In genomic region chr1:15158506-15159165, GRCh38 we compare ENCODE assay signal across 13 cellular contexts. TPM values are rescaled to one million over a fixed set of nuclear protein-coding genes. Genes with fewer than 3 reads are reported as not detected.
DNase-seq lines count a peak whose midpoint lies in the region; ATAC-seq and TF ChIP-seq lines count a peak whose summit lies in the region.
"Had no signal": no experiment of that assay in that cellular context is flagged by ENCODE, and none has a peak within 500 bp of the region (broad histone marks: within the 10 kb centered on the region; RNA-seq: fewer than 3 reads in every experiment).

No MANE protein-coding gene starts in this region.

- peak overlapping the region; percentile 48 for H3K4me3 ChIP-seq in ACC112 (ENCODE audit: low read depth, low read length)
- H3K4me3 ChIP-seq in IMR-90 (ENCODE audit: insufficient read depth, low read depth, low read length) = peak overlapping the region; percentile 5; the same call in 1 of the 2 replicates
- H3K4me3 ChIP-seq in mammary epithelial cell (replicated peaks in 1 of 3; ENCODE audit: insufficient read depth in 1 of 3, low read depth in 2 of 3, low read length in 3 of 3) = no peak overlapping the region
- no peak overlapping the region for H3K4me3 ChIP-seq in right lobe of liver
- H3K4me3 ChIP-seq: neural progenitor cell, thyroid gland had no signal

- peak overlapping the region; percentile 86 for H4K91ac ChIP-seq in IMR-90 (ENCODE audit: insufficient read depth, low read depth, low read length)

- dilution Hi-C loops in IMR-90 (cut with HindIII; ENCODE audit: low sequenced_read_pairs, unreplicated experiment) (no loop called here), mammary epithelial cell (cut with HindIII; ENCODE audit: low sequenced_read_pairs) (no loop called here)

- H4K20me1 ChIP-seq in IMR-90 (ENCODE audit: insufficient read depth, low read length) (peaks cover 6% of the 10 kb centered on the region), mammary epithelial cell (ENCODE audit: insufficient read depth, low read length) (no peaks in the 10 kb centered on the region)

- no peak overlapping the region for H3K4me3 Mint-ChIP-seq in osteocyte (ENCODE audit: unreplicated experiment)
- H3K4me3 Mint-ChIP-seq: neural progenitor cell had no signal

- no peaks in the 10 kb centered on the region for H3K27me3 Mint-ChIP-seq in osteocyte (ENCODE audit: unreplicated experiment)

- peak overlapping the region; percentile 96 for H2BK5ac ChIP-seq in IMR-90 (ENCODE audit: low read depth, low read length, poor library complexity, severe bottlenecking)

- H3K23ac ChIP-seq in IMR-90 (ENCODE audit: low read depth, low read length) = peak overlapping the region; percentile 90

- H3K14ac ChIP-seq in IMR-90 (replicated peaks; ENCODE audit: low read depth, low read length) = peak overlapping the region; percentile 81

- peaks cover 55 to 86% of the 10 kb centered on the region in 2 experiments for H3K79me1 ChIP-seq in IMR-90 (ENCODE audit: low read depth in 1 of 2, low read length in 2 of 2)

- TF ChIP-seq RAD21 in IMR-90 (IDR thresholded peaks at IDR 0.05; ENCODE audit: low read length) = no peak

- H3K4me1 Mint-ChIP-seq in osteocyte (ENCODE audit: unreplicated experiment) = peaks cover 12% of the 10 kb centered on the region

- intact Hi-C loops in IMR-90 (cut with micrococcal nuclease) (no loop called here), mammary epithelial cell (cut with micrococcal nuclease) (loop anchor here (10.0 kb wide), 1 partner anchor 366 kb away; the partner anchor contains the start of genes CASP9 and DNAJC16), right lobe of liver (cut with DNase I) (loop anchor here in 1 of 2 donors (10.0 kb wide), 1 partner anchor 116 kb away; no protein-coding TSS in a partner anchor)

- H2BK20ac ChIP-seq in IMR-90 (ENCODE audit: low read depth, low read length) = peak overlapping the region; percentile 83

- H3K4me1 ChIP-seq in ACC112 (ENCODE audit: control insufficient read depth, insufficient read depth, low read length, unreplicated experiment) = peaks cover 22% of the 10 kb centered on the region
- peaks cover 42% of the 10 kb centered on the region for H3K4me1 ChIP-seq in IMR-90 (ENCODE audit: control insufficient read depth, insufficient read depth, low read length)
- peaks cover 26% of the 10 kb centered on the region for H3K4me1 ChIP-seq in mammary epithelial cell (ENCODE audit: insufficient read depth, low read length)
- peaks cover 0 to 6% (median 0%) of the 10 kb centered on the region in 4 donors for H3K4me1 ChIP-seq in right lobe of liver

- H3K27me3 ChIP-seq in ACC112 (ENCODE audit: insufficient read depth, low read length) = no peaks in the 10 kb centered on the region
- no peaks in the 10 kb centered on the region for H3K27me3 ChIP-seq in IMR-90 (ENCODE audit: control insufficient read depth, insufficient read depth, low read length)
- no peaks in the 10 kb centered on the region for H3K27me3 ChIP-seq in mammary epithelial cell (ENCODE audit: insufficient read depth, low read length)
- H3K27me3 ChIP-seq in right lobe of liver = peaks cover 0 to 10% of the 10 kb centered on the region in 2 donors
- H3K27me3 ChIP-seq: BE2C, thyroid gland had no signal

- no peak overlapping the region for H3K27ac Mint-ChIP-seq in osteocyte (ENCODE audit: unreplicated experiment)
- H3K27ac Mint-ChIP-seq: neural progenitor cell had no signal

- no peak for TF ChIP-seq CTCF in IMR-90 (conservative IDR thresholded peaks at IDR 0.05; ENCODE audit: low read depth, low read length)
- no peak for TF ChIP-seq CTCF in mammary epithelial cell (conservative IDR thresholded peaks at IDR 0.05 in 1 of 2, IDR thresholded peaks at IDR 0.05 in 1 of 2; ENCODE audit: extremely low read depth in 1 of 2, insufficient read depth in 1 of 2, low read depth in 1 of 2, low read length in 2 of 2)
- no peak for TF ChIP-seq CTCF in right lobe of liver (IDR thresholded peaks at IDR 0.05)
- TF ChIP-seq CTCF in osteocyte (IDR thresholded peaks at IDR 0.05) = no peak

- H3K18ac ChIP-seq in IMR-90 (ENCODE audit: low read depth, low read length) = peak overlapping the region; percentile 92

- H2BK120ac ChIP-seq in IMR-90 (ENCODE audit: low read depth, low read length) = peak overlapping the region; percentile 92

- 24% methylated on average over 3 of the region's 13 CpGs; no CpG with 5 or more reads in 1 of the 2 experiments for WGBS in IMR-90 (ENCODE audit: extremely low coverage in 2 of 2, insufficient read length in 1 of 2), 2 experiments
- 69% methylated on average over 13 of the region's 13 CpGs for WGBS in mammary epithelial cell (ENCODE audit: low coverage, missing lambda C conversion rate)
- 42% methylated on average over 13 of the region's 13 CpGs for WGBS in right lobe of liver (ENCODE audit: insufficient coverage, low coverage, low lambda C conversion rate, missing lambda C conversion rate)

- H2AK9ac ChIP-seq in IMR-90 (replicated peaks; ENCODE audit: low read depth, low read length, poor library complexity) = peak overlapping the region; percentile 86

- in situ Hi-C loops in IMR-90 (cut with MboI; ENCODE audit: low sequenced_read_pairs) = loop anchor here (10.0 kb wide), 1 partner anchor 266 kb away; no protein-coding TSS in a partner anchor
- in situ Hi-C loops in mammary epithelial cell (cut with MboI; ENCODE audit: low sequenced_read_pairs in 2 of 2) = loop anchor here in 1 of 2 donors (10.0 kb wide), 2 partner anchors 146 to 256 kb away; no protein-coding TSS in a partner anchor

- H3K79me2 ChIP-seq in ACC112 (ENCODE audit: control insufficient read depth, insufficient read depth, low read length, unreplicated experiment) = peaks cover 37% of the 10 kb centered on the region
- peaks cover 96% of the 10 kb centered on the region for H3K79me2 ChIP-seq in mammary epithelial cell (ENCODE audit: insufficient read depth, low read length)

- no peaks in the 10 kb centered on the region for H3K36me3 Mint-ChIP-seq in osteocyte (ENCODE audit: unreplicated experiment)

- no peaks in the 10 kb centered on the region for H3K9me3 ChIP-seq in IMR-90 (ENCODE audit: control insufficient read depth, insufficient read depth, low read length)
- no peaks in the 10 kb centered on the region for H3K9me3 ChIP-seq in mammary epithelial cell (replicated peaks; ENCODE audit: insufficient read depth, low read length)
- no peaks in the 10 kb centered on the region for H3K9me3 ChIP-seq in right lobe of liver
- H3K9me3 ChIP-seq: BE2C, thyroid gland had no signal

- CTCF ChIA-PET in IMR-90 (lab: Yijun Ruan, JAX) (interaction anchor here (0.9 kb wide), 2 partner anchors 11 to 113 kb away, joined by 3 to 4 read pairs; no protein-coding TSS in a partner anchor), mammary epithelial cell (lab: Charles Lee; ENCODE audit: low non-redundant PET) (no interaction called here)

- peak overlapping the region; percentile 86 for H3K4me2 ChIP-seq in IMR-90 (ENCODE audit: low read depth, low read length)
- peak overlapping the region; percentile 32 for H3K4me2 ChIP-seq in mammary epithelial cell (ENCODE audit: insufficient read depth, low read depth, low read length)
- H3K4me2 ChIP-seq: neural progenitor cell had no signal

- H4K5ac ChIP-seq in IMR-90 (ENCODE audit: low read depth, low read length) = peak overlapping the region; percentile 91

- H3K9ac ChIP-seq in IMR-90 (ENCODE audit: low read depth, low read length) (peak overlapping the region; percentile 54), mammary epithelial cell (ENCODE audit: insufficient read depth, low read length) (no peak overlapping the region)
- H3K9ac ChIP-seq: neural progenitor cell had no signal

- peaks cover 35% of the 10 kb centered on the region for H3K9me1 ChIP-seq in IMR-90 (ENCODE audit: insufficient read depth, low read length)

- peak; percentile 56 for ATAC-seq in IMR-90 (ENCODE audit: low read depth)
- peak; percentile 22 to 62 (median 43) for ATAC-seq in right lobe of liver
- ATAC-seq in GM18511 (IDR thresholded peaks at IDR 0.05; ENCODE audit: unreplicated experiment) = no peak

- TF ChIP-seq POLR2A in IMR-90 (IDR thresholded peaks at IDR 0.05; ENCODE audit: low read depth, low read length) (peak; percentile 45; the same call in 1 of the 2 replicates), right lobe of liver (IDR thresholded peaks at IDR 0.05) (no peak)

- H3K4ac ChIP-seq in IMR-90 (ENCODE audit: low read depth, low read length) = peak overlapping the region; percentile 95

- H3K9me3 Mint-ChIP-seq in osteocyte (ENCODE audit: unreplicated experiment) = no peaks in the 10 kb centered on the region
- H3K9me3 Mint-ChIP-seq: neural progenitor cell had no signal

- peak overlapping the region; percentile 76 for H3K27ac ChIP-seq in ACC112 (ENCODE audit: low read depth, low read length)
- peak overlapping the region; percentile 93 for H3K27ac ChIP-seq in IMR-90 (ENCODE audit: insufficient read depth, low read length)
- no peak overlapping the region for H3K27ac ChIP-seq in mammary epithelial cell (ENCODE audit: insufficient read depth, low read depth, low read length)
- H3K27ac ChIP-seq in right lobe of liver = peak overlapping the region in 1 of 3 donors; percentile 38
- H3K27ac ChIP-seq: neural progenitor cell, thyroid gland had no signal

- peak overlapping the region; percentile 68 to 85 for H4K8ac ChIP-seq in IMR-90 (ENCODE audit: low read depth in 2 of 2, low read length in 2 of 2)

- H2BK15ac ChIP-seq in IMR-90 (ENCODE audit: low read depth, low read length) = peak overlapping the region; percentile 83; the same call in 2 of the 3 replicates

- H2AFZ ChIP-seq in ACC112 (ENCODE audit: low read length, unreplicated experiment) (peak overlapping the region; percentile 7), IMR-90 (replicated peaks; ENCODE audit: low read length, poor library complexity) (peak overlapping the region; percentile 47), mammary epithelial cell (ENCODE audit: low read depth, low read length) (no peak overlapping the region)
- H2AFZ ChIP-seq: neural progenitor cell had no signal

- POLR2A ChIA-PET in IMR-90 (lab: Charles Lee; ENCODE audit: unreplicated experiment) = interaction anchor here (0.6 to 1.0 kb wide), 2 partner anchors 10 to 20 kb away, joined by 3 to 5 read pairs; no protein-coding TSS in a partner anchor

- BruUV-seq in IMR-90 (replicated peaks; lab: Mats Ljungman, UMichigan) (no TSS peak), mammary epithelial cell (replicated peaks; lab: Mats Ljungman, UMichigan) (no TSS peak)

- H3K36me3 ChIP-seq in ACC112 (ENCODE audit: insufficient read depth, low read length) (no peaks in the 10 kb centered on the region), IMR-90 (ENCODE audit: control insufficient read depth, insufficient read depth, low read length) (peaks cover 3% of the 10 kb centered on the region), mammary epithelial cell (ENCODE audit: insufficient read depth, low read length) (no peaks in the 10 kb centered on the region), right lobe of liver (no peaks in the 10 kb centered on the region)
- H3K36me3 ChIP-seq: neural progenitor cell, thyroid gland had no signal

- DNase-seq in IMR-90 (peak; percentile 98), mammary epithelial cell (peak; percentile 65), right lobe of liver (no peak), hippocampal formation (lab: John Stamatoyannopoulos, UW) (no peak), NCI-H774 (lab: John Stamatoyannopoulos, UW) (no peak), osteocyte (ENCODE audit: extremely low spot score, unreplicated experiment) (no peak)
- DNase-seq: BE2C, Karpas-422, NCI-H69, thyroid gland had no signal

- peak overlapping the region; percentile 95 for H3K56ac ChIP-seq in IMR-90 (ENCODE audit: extremely low read depth, insufficient read depth, low read length)

- peak overlapping the region; percentile 93 for H2AK5ac ChIP-seq in IMR-90 (ENCODE audit: low read depth, low read length)

RNA-seq across cellular contexts. Expression of gene TMEM51, which starts 5.1 kb away (rescaled TPM):
- total RNA-seq in IMR-90 (2012; rRNA removed) = 2.7 and 3.6 TPM in 2 replicates
- polyA plus RNA-seq in IMR-90 (2012; rRNA removed) = 10.2 and 11.6 TPM in 2 replicates
- 12.3 and 20.7 TPM in 2 replicates for polyA plus RNA-seq in IMR-90 (2012; cell fraction: cytosol; rRNA removed)
- 8.6 and 13.7 TPM in 2 replicates for polyA plus RNA-seq in IMR-90 (2012; cell fraction: nucleus; rRNA removed; ENCODE audit: low replicate concordance)
- total RNA-seq in mammary epithelial cell = 10 to 100 TPM; 15.1 to 16.2 TPM
- polyA plus RNA-seq in mammary epithelial cell = 14.9 TPM
- 4.4 TPM for polyA minus RNA-seq in mammary epithelial cell
- total RNA-seq in right lobe of liver = 1 to 10 TPM; 1.3 to 5.4 (median 1.9) TPM
- total RNA-seq in osteocyte = 0.81 and 0.86 TPM in 2 replicates

Comparison
In these comparisons a context has a peak if more than half of its experiments do, and no peak if none do; other contexts are left out.
1. H3K4me3 ChIP-seq: peak in ACC112 (single experiment) and IMR-90 (single experiment); none in mammary epithelial cell (0 of 3) and right lobe of liver (0 of 3).
2. DNase-seq: peak in IMR-90 (single experiment) and mammary epithelial cell (single experiment); none in right lobe of liver (0 of 3), hippocampal formation (0 of 2), NCI-H774 (single experiment) and osteocyte (single experiment).